ENCODE assay signal across 21 cellular contexts in the genomic region with DNA sequence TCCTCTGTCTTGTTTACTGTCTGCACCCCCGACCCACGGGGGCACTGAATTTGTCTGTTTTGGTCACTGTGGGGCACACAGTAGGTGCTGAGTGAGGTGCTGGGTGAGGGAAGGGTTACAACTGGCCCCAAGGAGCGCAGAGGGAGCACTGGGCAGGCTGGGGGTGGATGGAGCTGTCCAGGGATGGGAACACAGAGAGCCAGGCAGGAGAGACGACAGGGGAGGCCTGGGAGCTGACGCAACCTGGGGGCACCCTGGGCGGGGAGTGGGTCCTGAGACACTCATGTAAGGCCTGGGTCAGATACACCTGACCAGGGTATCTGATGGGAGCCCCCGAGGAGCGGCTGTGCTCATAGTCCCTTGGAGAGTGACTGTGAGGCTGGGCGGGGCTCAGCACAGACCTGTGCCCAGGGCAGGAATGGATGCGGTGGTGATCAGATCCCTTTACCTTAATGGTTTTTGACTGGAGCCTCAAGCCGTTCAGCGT. TPM values are rescaled to one million over a fixed set of nuclear protein-coding genes. Genes with fewer than 3 reads are reported as not detected.
"Had no signal": no experiment of that assay in that cellular context is flagged by ENCODE, and none has a peak within 500 bp of the region (broad histone marks: within the 10 kb centered on the region; RNA-seq: fewer than 3 reads in every experiment).

No MANE protein-coding gene starts in this region.

- H3K4me1 Mint-ChIP-seq: activated CD4-positive, alpha-beta T cell treated with anti-CD3 and anti-CD28 coated beads, Interleukin-2, amount 10 ng/mL, durations not matched to agents 7 days and 5 days; activated CD8-positive, alpha-beta memory T cell treated with anti-CD3 and anti-CD28 coated beads, Interleukin-2, amount 10 ng/mL, durations not matched to agents 7 days and 5 days; brain; neural crest cell had no signal

- H3K9me3 Mint-ChIP-seq: activated CD4-positive, alpha-beta T cell treated with anti-CD3 and anti-CD28 coated beads, Interleukin-2, amount 10 ng/mL, durations not matched to agents 7 days and 5 days; activated CD8-positive, alpha-beta T cell treated with anti-CD3 and anti-CD28 coated beads for 36 hours; activated naive CD4-positive, alpha-beta T cell treated with anti-CD3 and anti-CD28 coated beads, Interleukin-2, amount 50 U/mL, for 72 hours; brain; dendritic cell treated with granulocyte-macrophage colony-stimulating factor and Interleukin-4, amounts not matched to agents 40 ng/mL and 50 ng/mL, for 4 days; naive B cell; neural crest cell had no signal

- H3K27me3 ChIP-seq: foreskin keratinocyte, stomach, suprapubic skin, transverse colon had no signal

- H3K36me3 Mint-ChIP-seq: naive B cell had no signal

- H3K9me3 ChIP-seq: stomach, suprapubic skin, transverse colon had no signal

- H3K27ac ChIP-seq: foreskin keratinocyte, suprapubic skin, transverse colon had no signal

- DNase-seq: activated CD4-positive, alpha-beta T cell treated with anti-CD3 and anti-CD28 coated beads, Interleukin-2, amount 10 ng/mL, durations not matched to agents 7 days and 5 days; activated CD8-positive, alpha-beta memory T cell treated with anti-CD3 and anti-CD28 coated beads, Interleukin-2, amount 10 ng/mL, durations not matched to agents 7 days and 5 days; activated CD8-positive, alpha-beta T cell treated with anti-CD3 and anti-CD28 coated beads for 36 hours; activated effector memory CD4-positive, alpha-beta T cell treated with anti-CD3 and anti-CD28 coated beads, Interleukin-2, amount 50 U/mL, for 16 hours; activated T-cell treated with anti-CD3 and anti-CD28 coated beads for 4 hours; effector CD4-positive, alpha-beta T cell; foreskin keratinocyte; naive B cell; retina; stimulated activated CD4-positive, alpha-beta T cell treated with anti-CD3 and anti-CD28 coated beads, Interleukin-4, amount 100 ng/mL, for 4 hours; stomach; SW 1271; T-helper 17 cell; transverse colon had no signal

- FAIRE-seq: urothelium cell line had no signal

- H3K4me1 ChIP-seq: foreskin keratinocyte, transverse colon had no signal

- H3K27me3 Mint-ChIP-seq: activated CD4-positive, alpha-beta T cell treated with anti-CD3 and anti-CD28 coated beads, Interleukin-2, amount 10 ng/mL, durations not matched to agents 7 days and 5 days; activated CD8-positive, alpha-beta memory T cell treated with anti-CD3 and anti-CD28 coated beads, Interleukin-2, amount 10 ng/mL, durations not matched to agents 7 days and 5 days; activated CD8-positive, alpha-beta T cell treated with anti-CD3 and anti-CD28 coated beads for 36 hours; brain; dendritic cell treated with granulocyte-macrophage colony-stimulating factor and Interleukin-4, amounts not matched to agents 40 ng/mL and 50 ng/mL, for 4 days; naive B cell; T-helper 17 cell had no signal

- H3K4me3 ChIP-seq: stomach, suprapubic skin, transverse colon had no signal

- H3K4me3 Mint-ChIP-seq: activated CD4-positive, alpha-beta T cell treated with anti-CD3 and anti-CD28 coated beads, Interleukin-2, amount 10 ng/mL, durations not matched to agents 7 days and 5 days; activated CD8-positive, alpha-beta memory T cell treated with anti-CD3 and anti-CD28 coated beads, Interleukin-2, amount 10 ng/mL, durations not matched to agents 7 days and 5 days; activated CD8-positive, alpha-beta T cell treated with anti-CD3 and anti-CD28 coated beads for 36 hours; brain; dendritic cell treated with granulocyte-macrophage colony-stimulating factor and Interleukin-4, amounts not matched to agents 40 ng/mL and 50 ng/mL, for 4 days; naive B cell; neural crest cell; T-helper 17 cell had no signal

- H3K27ac Mint-ChIP-seq: activated CD4-positive, alpha-beta T cell treated with anti-CD3 and anti-CD28 coated beads, Interleukin-2, amount 10 ng/mL, durations not matched to agents 7 days and 5 days; activated CD8-positive, alpha-beta memory T cell treated with anti-CD3 and anti-CD28 coated beads, Interleukin-2, amount 10 ng/mL, durations not matched to agents 7 days and 5 days; activated CD8-positive, alpha-beta T cell treated with anti-CD3 and anti-CD28 coated beads for 36 hours; brain; dendritic cell treated with granulocyte-macrophage colony-stimulating factor and Interleukin-4, amounts not matched to agents 40 ng/mL and 50 ng/mL, for 4 days had no signal

- ATAC-seq: activated CD4-positive, CD25-positive, alpha-beta regulatory T cell treated with anti-CD3 and anti-CD28 coated beads, Interleukin-2, amount 50 U/mL, for 24 hours; activated CD8-positive, alpha-beta memory T cell treated with anti-CD3 and anti-CD28 coated beads, Interleukin-2, amount 10 ng/mL, durations not matched to agents 7 days and 5 days; activated CD8-positive, alpha-beta T cell treated with anti-CD3 and anti-CD28 coated beads for 36 hours; activated naive CD4-positive, alpha-beta T cell treated with anti-CD3 and anti-CD28 coated beads, Interleukin-2, amount 50 U/mL, for 72 hours; foreskin keratinocyte; T-helper 17 cell had no signal

RNA-seq across cellular contexts. Expression of a gene that starts 54.7 kb away (rescaled TPM):
- total RNA-seq: activated CD4-positive, alpha-beta T cell treated with anti-CD3 and anti-CD28 coated beads, Interleukin-2, amount 10 ng/mL, durations not matched to agents 7 days and 5 days; T-helper 17 cell had no signal
